ENCODE assay signal across 9 cellular contexts in the genomic region with DNA sequence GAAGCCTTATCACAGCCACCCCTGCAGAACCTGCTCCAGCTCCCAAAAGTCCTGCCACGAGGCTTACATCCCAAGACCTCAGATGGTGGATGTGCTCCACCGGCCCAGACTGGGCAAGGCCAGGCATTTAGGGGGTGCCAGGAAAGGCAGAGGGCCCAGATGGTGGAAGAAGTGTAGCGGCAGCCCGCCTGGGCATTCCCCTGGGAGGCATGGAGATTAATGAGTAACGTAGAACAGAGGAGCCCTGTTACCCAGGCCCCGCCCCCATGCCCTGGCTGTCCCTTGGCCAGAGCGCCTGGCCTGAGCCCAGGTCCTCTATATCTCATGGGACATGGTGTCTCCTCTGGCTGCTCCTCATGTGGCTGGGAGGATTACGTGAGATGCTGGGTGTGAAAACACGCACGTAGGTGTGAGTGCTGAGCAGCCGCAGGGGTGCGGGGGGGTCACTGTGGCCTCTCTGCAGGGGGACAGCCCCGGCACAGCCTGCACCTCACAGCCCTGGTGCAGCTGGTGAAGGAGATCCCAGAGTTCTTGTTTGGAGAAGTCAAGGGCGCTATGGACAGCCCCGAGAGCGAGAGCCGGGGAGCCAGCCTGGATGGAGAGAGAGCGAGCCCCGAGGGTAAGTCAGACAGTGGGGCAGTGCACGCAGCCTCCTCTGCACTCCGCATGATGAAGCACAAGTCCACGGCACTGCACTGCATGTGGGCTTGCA. TPM values are rescaled to one million over a fixed set of nuclear protein-coding genes. Genes with fewer than 3 reads are reported as not detected.
A peak's percentile ranks its signal among the peaks of the same experiment; 100 is the strongest.
DNase-seq lines count a peak whose midpoint lies in the region; ATAC-seq and TF ChIP-seq lines count a peak whose summit lies in the region.
"Had no signal": no experiment of that assay in that cellular context is flagged by ENCODE, and none has a peak within 500 bp of the region (broad histone marks: within the 10 kb centered on the region; RNA-seq: fewer than 3 reads in every experiment).

No MANE protein-coding gene starts in this region.

- ATAC-seq in HG02759 (IDR thresholded peaks at IDR 0.05; ENCODE audit: unreplicated experiment) = peak; percentile 68
- ATAC-seq in activated T-cell treated with anti-CD3 and anti-CD28 coated beads, Interleukin-2, amount 50 U/mL, for 4 hours = no peak

- DNase-seq in COLO668 (lab: John Stamatoyannopoulos, UW; ENCODE audit: unreplicated experiment) (peak; percentile 35), ecto neural progenitor cell (ENCODE audit: low spot score) (peak; percentile 26), mucosa of gallbladder (ENCODE audit: low spot score) (peak; percentile 68), DMS153 treated with DMSO at 0.1 percent for 48 hours (lab: John Stamatoyannopoulos, UW; ENCODE audit: unreplicated experiment) (no peak), T1000 (lab: John Stamatoyannopoulos, UW) (no peak), WERI-Rb-1 (no peak)
- DNase-seq in activated T-cell treated with anti-CD3 and anti-CD28 coated beads, Interleukin-2, amount 50 U/mL, for 4 hours = no peak

- no peak overlapping the region for H3K4me3 Mint-ChIP-seq in activated T-cell treated with anti-CD3 and anti-CD28 coated beads, Interleukin-2, amount 50 U/mL, for 4 hours

- no peaks in the 10 kb centered on the region for H3K27me3 ChIP-seq in WERI-Rb-1 (ENCODE audit: insufficient read depth, low read depth, severe bottlenecking)
- H3K27me3 ChIP-seq: breast epithelium had no signal

- peaks cover 43% of the 10 kb centered on the region for H3K36me3 ChIP-seq in WERI-Rb-1
- H3K36me3 ChIP-seq: breast epithelium had no signal

- H3K36me3 Mint-ChIP-seq in activated T-cell treated with anti-CD3 and anti-CD28 coated beads, Interleukin-2, amount 50 U/mL, for 4 hours (ENCODE audit: insufficient read depth) = peaks cover 5% of the 10 kb centered on the region

- H3K4me1 Mint-ChIP-seq in activated T-cell treated with anti-CD3 and anti-CD28 coated beads, Interleukin-2, amount 50 U/mL, for 4 hours (ENCODE audit: low read depth) = peaks cover 15% of the 10 kb centered on the region

- no peak overlapping the region for H3K27ac ChIP-seq in WERI-Rb-1
- H3K27ac ChIP-seq: breast epithelium had no signal

- H3K4me3 ChIP-seq in WERI-Rb-1 (ENCODE audit: low read depth, low read length) = no peak overlapping the region
- H3K4me3 ChIP-seq: breast epithelium had no signal

- no peaks in the 10 kb centered on the region for H3K9me3 ChIP-seq in WERI-Rb-1 (ENCODE audit: severe bottlenecking)
- H3K9me3 ChIP-seq: breast epithelium had no signal

- H3K9me3 Mint-ChIP-seq in activated T-cell treated with anti-CD3 and anti-CD28 coated beads, Interleukin-2, amount 50 U/mL, for 4 hours = no peaks in the 10 kb centered on the region

- no peak for TF ChIP-seq CTCF in WERI-Rb-1 (IDR thresholded peaks at IDR 0.05; ENCODE audit: low read depth, low read length)

- no peaks in the 10 kb centered on the region for H3K27me3 Mint-ChIP-seq in activated T-cell treated with anti-CD3 and anti-CD28 coated beads, Interleukin-2, amount 50 U/mL, for 4 hours (ENCODE audit: low read depth)

RNA-seq across cellular contexts. Expression of gene ZNF467, which starts 52.9 kb away (rescaled TPM):
- total RNA-seq in mucosa of gallbladder = 31.1 TPM
- under 1 TPM; 0.08 to 0.18 (median 0.16) TPM for total RNA-seq in activated T-cell treated with anti-CD3 and anti-CD28 coated beads, Interleukin-2, amount 50 U/mL, for 4 hours

Comparison
In these comparisons a context has a peak if more than half of its experiments do, and no peak if none do; other contexts are left out.
1. DNase-seq: peak in COLO668 (single experiment), ecto neural progenitor cell (single experiment) and mucosa of gallbladder (single experiment); none in activated T-cell treated with anti-CD3 and anti-CD28 coated beads, Interleukin-2, amount 50 U/mL, for 4 hours (single experiment), DMS153 treated with DMSO at 0.1 percent for 48 hours (single experiment), T1000 (single experiment) and WERI-Rb-1 (single experiment).
2. RNA of gene ZNF467, which starts 52.9 kb away (total RNA-seq): 31.1 TPM in mucosa of gallbladder (single experiment); 0.08 to 0.18 TPM in activated T-cell treated with anti-CD3 and anti-CD28 coated beads, Interleukin-2, amount 50 U/mL, for 4 hours; every median in the first group is over 10 times any median in the second.